Comparison of ENCODE assay signal across 21 cellular contexts in the genomic region with DNA sequence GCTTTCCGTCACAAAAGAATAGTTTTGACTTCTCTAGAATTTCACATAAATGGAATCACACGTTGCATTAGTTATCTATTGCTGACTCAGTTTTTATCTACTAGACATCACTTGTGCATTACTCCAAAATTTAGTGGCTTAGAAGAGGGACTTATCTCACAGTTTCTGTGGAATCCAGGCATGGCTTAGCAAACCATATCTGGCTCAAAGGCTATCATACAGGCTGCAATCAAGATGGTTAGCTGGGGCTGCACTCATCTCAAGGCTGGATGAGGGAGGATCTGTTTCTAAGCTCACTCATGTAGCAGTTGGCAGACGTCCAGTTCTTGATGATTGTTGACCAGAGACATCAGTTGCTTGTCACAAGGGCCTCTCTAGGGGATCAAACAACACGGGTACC. TPM values are rescaled to one million over a fixed set of nuclear protein-coding genes. Genes with fewer than 3 reads are reported as not detected.
DNase-seq lines count a peak whose midpoint lies in the region; ATAC-seq and TF ChIP-seq lines count a peak whose summit lies in the region.
"Had no signal": no experiment of that assay in that cellular context is flagged by ENCODE, and none has a peak within 500 bp of the region (broad histone marks: within the 10 kb centered on the region; RNA-seq: fewer than 3 reads in every experiment).

No MANE protein-coding gene starts in this region.

- no peak for TF ChIP-seq EP300 in transverse colon (IDR thresholded peaks at IDR 0.05; ENCODE audit: low read depth)

- peaks cover 6% of the 10 kb centered on the region for H3K4me1 Mint-ChIP-seq in nephron
- H3K4me1 Mint-ChIP-seq: T-cell had no signal

- H3K9me3 Mint-ChIP-seq in nephron: peaks cover 7% of the 10 kb centered on the region

- no peak overlapping the region for H3K4me3 Mint-ChIP-seq in nephron
- H3K4me3 Mint-ChIP-seq: T-cell had no signal

- peak overlapping the region; percentile 23 to 72 (median 62) for H3K27ac Mint-ChIP-seq in nephron
- H3K27ac Mint-ChIP-seq: T-cell had no signal

- in situ Hi-C loops in transverse colon (cut with MboI; ENCODE audit: low pct_ligation_motif_present in 1 of 4, low pct_unique_long_range_greater_than_20kb in 1 of 4, low sequenced_read_pairs in 3 of 4): no loop called here

- H3K36me3 ChIP-seq in transverse colon: no peaks in the 10 kb centered on the region
- H3K36me3 ChIP-seq: spleen, vagina had no signal

- H3K27ac ChIP-seq in transverse colon: no peak overlapping the region
- H3K27ac ChIP-seq: A549, HL-60, spleen, vagina had no signal

- peaks cover 16% of the 10 kb centered on the region for H3K27me3 ChIP-seq in transverse colon
- H3K27me3 ChIP-seq: vagina had no signal

- no peak for TF ChIP-seq CTCF in nephron (IDR thresholded peaks at IDR 0.05; ENCODE audit: unreplicated experiment in 3 of 3)
- TF ChIP-seq CTCF in transverse colon (IDR thresholded peaks at IDR 0.05): no peak

- H3K36me3 Mint-ChIP-seq in nephron (ENCODE audit: low read depth): no peaks in the 10 kb centered on the region
- H3K36me3 Mint-ChIP-seq: T-cell had no signal

- 44 to 51% methylated on average over 3 to 4 of the region's 4 CpGs for WGBS in transverse colon (ENCODE audit: low coverage in 1 of 2), 2 donors

- TF ChIP-seq POLR2A in transverse colon (IDR thresholded peaks at IDR 0.05): no peak

- H3K9me3 ChIP-seq in transverse colon: no peaks in the 10 kb centered on the region
- H3K9me3 ChIP-seq: A549, mucosa of descending colon, vagina had no signal

- H3K4me1 ChIP-seq in transverse colon: no peaks in the 10 kb centered on the region
- H3K4me1 ChIP-seq: A549, spleen, vagina had no signal

- peaks cover 28% of the 10 kb centered on the region for H3K27me3 Mint-ChIP-seq in nephron (ENCODE audit: low read depth)

- ATAC-seq in GM19023 (IDR thresholded peaks at IDR 0.05; ENCODE audit: unreplicated experiment): no peak
- ATAC-seq: A549, left lobe of liver, mucosa of descending colon, T-cell had no signal

- intact Hi-C loops in transverse colon (cut with DNase I; ENCODE audit: low total_unique reads): no loop called here

- H3K4me3 ChIP-seq in transverse colon: no peak overlapping the region
- H3K4me3 ChIP-seq: A549, mucosa of descending colon, spleen, vagina had no signal

- DNase-seq in NCI-H2081 (lab: John Stamatoyannopoulos, UW): peak; percentile 4 to 34
- DNase-seq in NCI-H2081 treated with DMSO at 0.1 percent for 48 hours (lab: John Stamatoyannopoulos, UW): no peak
- DNase-seq in NCI-H2029 treated with DMSO at 0.1 percent for 48 hours (lab: John Stamatoyannopoulos, UW): peak; percentile 10
- peak; percentile 4 for DNase-seq in SHP77 treated with DMSO at 0.1 percent for 48 hours (lab: John Stamatoyannopoulos, UW)
- DNase-seq in HuH-7.5 (ENCODE audit: low spot score): no peak
- no peak for DNase-seq in transverse colon
- DNase-seq: activated CD8-positive, alpha-beta memory T cell treated with anti-CD3 and anti-CD28 coated beads, Interleukin-2, amount 50 U/mL, for 48 hours; activated gamma-delta T cell treated with Interleukin-2 at 50 U/mL for 16 hours; amniotic stem cell; C1 segment of cervical spinal cord; central memory CD4-positive, alpha-beta T cell; Right ventricle myocardium superior; spleen; T-cell had no signal

RNA-seq across cellular contexts. Expression of a gene that starts 6.6 kb away (rescaled TPM):
- total RNA-seq in transverse colon: under 1 TPM in 2 of 4 donors, not detected in 2; 0.14 to 0.16 TPM
- total RNA-seq: Right ventricle myocardium superior had no signal

RNA-seq across cellular contexts. Expression of a gene that starts 53.0 kb away (rescaled TPM):
- total RNA-seq in transverse colon: 100 to 1,000 TPM in 2 of 4 donors, 10 to 100 TPM in 2; 14.5 to 113 (median 86.1) TPM

Comparison
In these comparisons a context has a peak if more than half of its experiments do, and no peak if none do; other contexts are left out.
1. DNase-seq: peak in NCI-H2081 (2 of 2), NCI-H2029 treated with DMSO at 0.1 percent for 48 hours (single experiment) and SHP77 treated with DMSO at 0.1 percent for 48 hours (single experiment); none in NCI-H2081 treated with DMSO at 0.1 percent for 48 hours (single experiment), HuH-7.5 (single experiment) and transverse colon (single experiment).